ENCODE assay signal across 16 cellular contexts in the genomic region with DNA sequence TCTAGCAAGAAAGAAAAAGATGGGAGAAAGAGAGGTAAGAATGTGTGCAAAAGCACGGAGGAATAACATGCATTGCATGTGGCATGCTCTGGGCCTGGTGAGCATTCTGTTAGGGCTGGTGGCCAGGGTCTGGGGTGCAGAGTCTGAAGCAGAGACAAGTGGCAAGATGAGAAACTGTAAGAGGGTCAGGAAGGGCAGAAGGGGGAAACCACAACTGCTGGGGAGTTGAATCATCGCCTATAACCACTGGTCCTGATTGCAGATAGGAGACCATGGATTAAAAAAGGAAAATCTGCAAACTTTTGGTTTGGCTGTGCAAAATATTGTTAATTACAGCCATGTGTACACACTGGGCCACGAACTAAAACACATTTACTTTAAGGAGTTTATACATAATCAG.
DNase-seq lines count a peak whose midpoint lies in the region; ATAC-seq, FAIRE-seq and TF ChIP-seq lines count a peak whose summit lies in the region.
"Had no signal": no experiment of that assay in that cellular context is flagged by ENCODE, and none has a peak within 500 bp of the region (broad histone marks: within the 10 kb centered on the region; RNA-seq: fewer than 3 reads in every experiment).

No MANE protein-coding gene starts in this region.

- FAIRE-seq in K562 (lab: Jason Lieb, UNC), result no peak
- FAIRE-seq: A204.1, islet of Langerhans, small intestine had no signal

- TF ChIP-seq EP300 in K562 (IDR thresholded peaks at IDR 0.05; ENCODE audit: low read length) (no peak), esophagus muscularis mucosa (IDR thresholded peaks at IDR 0.05) (no peak)

- no peaks in the 10 kb centered on the region for H3F3A ChIP-seq in neural progenitor cell (ENCODE audit: low read depth)

- no peaks in the 10 kb centered on the region for H4K20me1 ChIP-seq in KMS-11 (ENCODE audit: insufficient read depth)
- H4K20me1 ChIP-seq in K562 (replicated peaks; ENCODE audit: control insufficient read depth, insufficient read depth, low read length), result peaks cover 14% of the 10 kb centered on the region
- H4K20me1 ChIP-seq in neural progenitor cell (ENCODE audit: low read depth), result no peaks in the 10 kb centered on the region

- CTCF ChIA-PET in activated CD4-positive, alpha-beta T cell treated with anti-CD3 and anti-CD28 coated beads, Interleukin-2, amount 10 ng/mL, durations not matched to agents 7 days and 5 days (lab: Charles Lee), result no interaction called here
- CTCF ChIA-PET in K562 (lab: Yijun Ruan, JAX; ENCODE audit: low intra/inter-chr PET ratio), result interaction anchor here (0.6 kb wide), 1 partner anchor 663 kb away, joined by 5 read pairs; no protein-coding TSS in a partner anchor

- H3K79me2 ChIP-seq in KMS-11 (ENCODE audit: insufficient read depth, low read depth) (no peaks in the 10 kb centered on the region), K562 (ENCODE audit: control insufficient read depth, insufficient read depth, low read length) (peaks cover under 1% of the 10 kb centered on the region; the same call in 1 of the 3 replicates), neural progenitor cell (ENCODE audit: low read depth) (no peaks in the 10 kb centered on the region)

- no peak for DNase-seq in activated CD4-positive, alpha-beta T cell treated with anti-CD3 and anti-CD28 coated beads, Interleukin-2, amount 10 ng/mL, durations not matched to agents 7 days and 5 days
- DNase-seq in activated CD4-positive, alpha-beta T cell treated with anti-CD3 and anti-CD28 coated beads, Interleukin-2, amount 50 U/mL, for 1 hour, result no peak
- no peak for DNase-seq in K562 (ENCODE audit: extremely low read depth in 1 of 4, low spot score in 3 of 4)
- no peak for DNase-seq in neural progenitor cell (ENCODE audit: low spot score)
- DNase-seq in esophagus muscularis mucosa (ENCODE audit: extremely low spot score), result no peak
- DNase-seq in tibial artery, result no peak
- DNase-seq: effector memory CD4-positive, alpha-beta T cell; NCI-H345; small intestine had no signal

- peak overlapping the region; percentile 43 for H3K27ac Mint-ChIP-seq in activated CD4-positive, alpha-beta T cell treated with anti-CD3 and anti-CD28 coated beads, Interleukin-2, amount 10 ng/mL, durations not matched to agents 7 days and 5 days
- H3K27ac Mint-ChIP-seq in neural progenitor cell, result peak overlapping the region; percentile 52
- H3K27ac Mint-ChIP-seq: brain, mesothelial cell of epicardium had no signal

- H3K27me3 Mint-ChIP-seq in activated CD4-positive, alpha-beta T cell treated with anti-CD3 and anti-CD28 coated beads, Interleukin-2, amount 10 ng/mL, durations not matched to agents 7 days and 5 days, result peaks cover 5% of the 10 kb centered on the region
- H3K27me3 Mint-ChIP-seq in neural progenitor cell (ENCODE audit: insufficient read depth, low read depth), result no peaks in the 10 kb centered on the region

- in situ Hi-C loops in K562 (cut with MboI), result no loop called here

- H3K9me1 ChIP-seq in K562 (ENCODE audit: control insufficient read depth, insufficient read depth, low read length), result no peaks in the 10 kb centered on the region

- no peak overlapping the region for H3K4me3 Mint-ChIP-seq in activated CD4-positive, alpha-beta T cell treated with anti-CD3 and anti-CD28 coated beads, Interleukin-2, amount 10 ng/mL, durations not matched to agents 7 days and 5 days
- no peak overlapping the region for H3K4me3 Mint-ChIP-seq in neural progenitor cell
- H3K4me3 Mint-ChIP-seq: brain, mesothelial cell of epicardium had no signal

- TF ChIP-seq CTCF in KMS-11 (conservative IDR thresholded peaks at IDR 0.05; ENCODE audit: low read depth, low read length), result no peak
- no peak for TF ChIP-seq CTCF in K562 (IDR thresholded peaks at IDR 0.05 in 2 of 3, conservative IDR thresholded peaks at IDR 0.05 in 1 of 3; ENCODE audit: insufficient read depth in 2 of 3, low read depth in 1 of 3, low read length in 3 of 3)
- no peak for TF ChIP-seq CTCF in neural progenitor cell (IDR thresholded peaks at IDR 0.05)
- no peak for TF ChIP-seq CTCF in esophagus muscularis mucosa (IDR thresholded peaks at IDR 0.05)
- TF ChIP-seq CTCF in tibial artery (IDR thresholded peaks at IDR 0.05), result no peak

- TF ChIP-seq POLR2A in K562 (conservative IDR thresholded peaks at IDR 0.05) (no peak), esophagus muscularis mucosa (IDR thresholded peaks at IDR 0.05; ENCODE audit: low read depth) (no peak)

- H3K27ac ChIP-seq in KMS-11, result no peak overlapping the region
- H3K27ac ChIP-seq in K562 (ENCODE audit: extremely low read depth, low read depth, low read length), result no peak overlapping the region
- H3K27ac ChIP-seq in neural progenitor cell, result no peak overlapping the region
- no peak overlapping the region for H3K27ac ChIP-seq in esophagus muscularis mucosa (replicated peaks in 1 of 4)
- no peak overlapping the region for H3K27ac ChIP-seq in tibial artery
- H3K27ac ChIP-seq: gastroesophageal sphincter had no signal

- no peaks in the 10 kb centered on the region for H3K36me3 ChIP-seq in KMS-11 (ENCODE audit: insufficient read depth)
- H3K36me3 ChIP-seq in K562 (ENCODE audit: control insufficient read depth, insufficient read depth, low read length), result no peaks in the 10 kb centered on the region
- H3K36me3 ChIP-seq in neural progenitor cell, result no peaks in the 10 kb centered on the region
- H3K36me3 ChIP-seq in esophagus muscularis mucosa, result no peaks in the 10 kb centered on the region
- no peaks in the 10 kb centered on the region for H3K36me3 ChIP-seq in tibial artery
- H3K36me3 ChIP-seq: gastroesophageal sphincter had no signal

- no peak for ATAC-seq in K562
- no peak for ATAC-seq in GM21529 (IDR thresholded peaks at IDR 0.05; ENCODE audit: unreplicated experiment)
- ATAC-seq: gastroesophageal sphincter had no signal

- H3K9ac ChIP-seq in KMS-11 (no peak overlapping the region), K562 (ENCODE audit: insufficient read depth in 1 of 2, low read depth in 2 of 2, low read length in 2 of 2) (no peak overlapping the region), neural progenitor cell (no peak overlapping the region)

- WGBS in K562 (ENCODE audit: insufficient coverage, low coverage, missing lambda C conversion rate), result 29% methylated on average over 3 of the region's 3 CpGs
- 69% methylated on average over 3 of the region's 3 CpGs for WGBS in esophagus muscularis mucosa

- peaks cover 67% of the 10 kb centered on the region for H3K4me1 Mint-ChIP-seq in activated CD4-positive, alpha-beta T cell treated with anti-CD3 and anti-CD28 coated beads, Interleukin-2, amount 10 ng/mL, durations not matched to agents 7 days and 5 days
- H3K4me1 Mint-ChIP-seq in neural progenitor cell, result peaks cover 22% of the 10 kb centered on the region

- no peaks in the 10 kb centered on the region for H3K9me3 Mint-ChIP-seq in activated CD4-positive, alpha-beta T cell treated with anti-CD3 and anti-CD28 coated beads, Interleukin-2, amount 10 ng/mL, durations not matched to agents 7 days and 5 days
- H3K9me3 Mint-ChIP-seq in neural progenitor cell, result no peaks in the 10 kb centered on the region

- H3K4me2 ChIP-seq in KMS-11 (peak overlapping the region; percentile 38), K562 (ENCODE audit: insufficient read depth, low read length) (no peak overlapping the region), neural progenitor cell (no peak overlapping the region)

- H2AFZ ChIP-seq in KMS-11 (ENCODE audit: low read depth) (no peak overlapping the region), K562 (ENCODE audit: low read depth, low read length) (no peak overlapping the region), neural progenitor cell (replicated peaks) (no peak overlapping the region)

- H3K4me1 ChIP-seq in KMS-11 (ENCODE audit: low read depth, poor library complexity, severe bottlenecking) (peaks cover 38% of the 10 kb centered on the region), K562 (replicated peaks in 1 of 2; ENCODE audit: control insufficient read depth in 2 of 2, insufficient read depth in 2 of 2, low read length in 2 of 2) (peaks cover 11 to 12% of the 10 kb centered on the region in 2 experiments), neural progenitor cell (peaks cover 13% of the 10 kb centered on the region), esophagus muscularis mucosa (peaks cover 55 to 96% (median 91%) of the 10 kb centered on the region in 4 donors), tibial artery (peaks cover 0 to 30% (median 10%) of the 10 kb centered on the region in 4 donors)

- intact Hi-C loops in K562 (cut with micrococcal nuclease), result no loop called here
- intact Hi-C loops in esophagus muscularis mucosa (cut with DNase I), result no loop called here
- intact Hi-C loops in tibial artery (cut with DNase I; ENCODE audit: low total_unique reads), result no loop called here

- H3K4me3 ChIP-seq in KMS-11 (IDR thresholded peaks at IDR 0.05; ENCODE audit: insufficient read depth, low read depth, low read length) (no peak overlapping the region), K562 (no peak overlapping the region), neural progenitor cell (no peak overlapping the region), esophagus muscularis mucosa (no peak overlapping the region), tibial artery (no peak overlapping the region)
- H3K4me3 ChIP-seq: gastroesophageal sphincter had no signal

- peaks cover 10% of the 10 kb centered on the region for H3K36me3 Mint-ChIP-seq in activated CD4-positive, alpha-beta T cell treated with anti-CD3 and anti-CD28 coated beads, Interleukin-2, amount 10 ng/mL, durations not matched to agents 7 days and 5 days (ENCODE audit: low read depth)
- no peaks in the 10 kb centered on the region for H3K36me3 Mint-ChIP-seq in neural progenitor cell
- H3K36me3 Mint-ChIP-seq: brain, mesothelial cell of epicardium had no signal

- BruUV-seq in K562 (replicated peaks; lab: Mats Ljungman, UMichigan), result no TSS peak

- H3K27me3 ChIP-seq in KMS-11 (ENCODE audit: insufficient read depth, low read depth) (no peaks in the 10 kb centered on the region), K562 (ENCODE audit: control insufficient read depth in 2 of 2, insufficient read depth in 2 of 2, low read length in 2 of 2) (no peaks in the 10 kb centered on the region), neural progenitor cell (no peaks in the 10 kb centered on the region), esophagus muscularis mucosa (no peaks in the 10 kb centered on the region), tibial artery (no peaks in the 10 kb centered on the region)
- H3K27me3 ChIP-seq: gastroesophageal sphincter had no signal

- no peak for TF ChIP-seq RAD21 in K562 (CRISPR knock-in tag; conservative IDR thresholded peaks at IDR 0.05 in 1 of 2, IDR thresholded peaks at IDR 0.05 in 1 of 2)

- H3K9me3 ChIP-seq in K562 (replicated peaks; ENCODE audit: control insufficient read depth, insufficient read depth, low read depth, low read length) (no peaks in the 10 kb centered on the region), neural progenitor cell (ENCODE audit: low read depth) (no peaks in the 10 kb centered on the region), esophagus muscularis mucosa (no peaks in the 10 kb centered on the region), tibial artery (no peaks in the 10 kb centered on the region)
- H3K9me3 ChIP-seq: gastroesophageal sphincter had no signal

- POLR2A ChIA-PET in activated CD4-positive, alpha-beta T cell treated with anti-CD3 and anti-CD28 coated beads, Interleukin-2, amount 10 ng/mL, durations not matched to agents 7 days and 5 days (lab: Charles Lee), result no interaction called here
- POLR2A ChIA-PET in K562 (lab: Yijun Ruan, JAX), result interaction anchor here (2.0 kb wide), 1 partner anchor 13 kb away, joined by 5 read pairs; no protein-coding TSS in a partner anchor

TF ChIP-seq in K562, 482 proteins besides CTCF, POLR2A, EP300 and RAD21 (continues in another document):
- no peak for TF ChIP-seq ZNF143 (CRISPR knock-in tag; IDR thresholded peaks at IDR 0.05)
